ENCODE assay signal across 8 cellular contexts in the genomic region with DNA sequence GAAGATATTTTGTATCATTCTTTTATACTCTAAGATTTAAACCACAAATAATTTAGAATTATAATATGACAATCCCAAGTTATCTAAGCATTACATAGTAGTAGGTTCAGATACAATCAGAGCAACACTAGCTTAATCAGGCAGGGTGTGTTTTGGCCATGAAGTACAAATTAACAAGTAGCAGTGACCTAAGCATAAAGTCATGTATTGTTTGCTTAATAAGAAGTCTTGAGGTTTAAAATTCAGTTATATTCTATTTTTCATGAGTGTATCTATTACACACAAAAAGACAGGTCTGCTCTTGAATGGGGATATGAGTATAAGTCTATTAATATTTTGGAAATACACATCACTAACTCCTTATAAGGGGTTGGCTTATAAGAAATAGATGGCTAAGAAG. TPM values are rescaled to one million over a fixed set of nuclear protein-coding genes. Genes with fewer than 3 reads are reported as not detected.
"Had no signal": no experiment of that assay in that cellular context is flagged by ENCODE, and none has a peak within 500 bp of the region (broad histone marks: within the 10 kb centered on the region; RNA-seq: fewer than 3 reads in every experiment).

No MANE protein-coding gene starts in this region.

- H3K4me3 ChIP-seq: K562 had no signal

- DNase-seq: IMR-90, KBM-7, KG1 had no signal

- FAIRE-seq: HepG2, HTR-8/SVneo, K562 had no signal

- ATAC-seq: HepG2, K562 had no signal

RNA-seq across cellular contexts. Expression of a gene that starts 39.9 kb away (rescaled TPM):
- total RNA-seq: HepG2, HT-29, HT1080, IMR-90, K562 had no signal
